9 cellular contexts compared by ENCODE assay signal in genomic region chr1:188782220-188782841, GRCh38.
DNase-seq lines count a peak whose midpoint lies in the region; ATAC-seq and TF ChIP-seq lines count a peak whose summit lies in the region.
"Had no signal": no experiment of that assay in that cellular context is flagged by ENCODE, and none has a peak within 500 bp of the region (broad histone marks: within the 10 kb centered on the region; RNA-seq: fewer than 3 reads in every experiment).

No MANE protein-coding gene starts in this region.

- TF ChIP-seq EP300 in ovary (IDR thresholded peaks at IDR 0.05): no peak

- no peak overlapping the region for H3K27ac ChIP-seq in ovary
- H3K27ac ChIP-seq: SK-N-MC had no signal

- TF ChIP-seq CTCF in Calu3 (IDR thresholded peaks at IDR 0.05; ENCODE audit: unreplicated experiment): peak; percentile 86
- no peak for TF ChIP-seq CTCF in ovary (IDR thresholded peaks at IDR 0.05)

- H3K4me1 Mint-ChIP-seq in Calu3 (ENCODE audit: low read depth, unreplicated experiment): no peaks in the 10 kb centered on the region

- CTCF ChIA-PET in Calu3 (lab: Charles Lee): interaction anchor here (0.6 to 1.8 kb wide), 10 partner anchors 11 to 1654 kb away, joined by 3 to 21 read pairs (median 5); no protein-coding TSS in a partner anchor

- no peak overlapping the region for H3K4me3 ChIP-seq in ovary
- H3K4me3 ChIP-seq: SK-N-MC had no signal

- intact Hi-C loops in Calu3 (cut with micrococcal nuclease; ENCODE audit: unreplicated experiment) (loop anchor here (1.0 to 5.0 kb wide), 4 partner anchors 156 to 1538 kb away; no protein-coding TSS in a partner anchor), ovary (cut with DNase I) (no loop called here)

- H3K4me1 ChIP-seq in ovary (ENCODE audit: insufficient read depth): no peaks in the 10 kb centered on the region

- TF ChIP-seq POLR2A in ovary (IDR thresholded peaks at IDR 0.05): no peak

- H3K27me3 Mint-ChIP-seq in Calu3 (ENCODE audit: unreplicated experiment): no peaks in the 10 kb centered on the region

- DNase-seq in Calu3 (peak; percentile 58), GM19240 (ENCODE audit: insufficient read length, low spot score) (peak; percentile 8), NCI-H82 (lab: John Stamatoyannopoulos, UW) (peak; percentile 84), ecto neural progenitor cell (ENCODE audit: low spot score) (peak; percentile 52), renal cortical epithelial cell (ENCODE audit: low read depth) (peak; percentile 65), NCI-H446 treated with DMSO at 0.1 percent for 48 hours (lab: John Stamatoyannopoulos, UW) (no peak), ovary (no peak)

- H3K36me3 ChIP-seq in ovary: no peaks in the 10 kb centered on the region

- H3K9me3 Mint-ChIP-seq in Calu3 (ENCODE audit: low read depth, unreplicated experiment): no peaks in the 10 kb centered on the region

- no peaks in the 10 kb centered on the region for H3K27me3 ChIP-seq in ovary

- 66 to 74% (median 73%) methylated on average over 6 of the region's 6 CpGs for WGBS in ovary, 3 donors

- H3K27ac Mint-ChIP-seq in Calu3 (ENCODE audit: unreplicated experiment): no peak overlapping the region

- no TSS peak for BruUV-seq in Calu3 (replicated peaks; lab: Mats Ljungman, UMichigan)

- H3K4me3 Mint-ChIP-seq in Calu3 (ENCODE audit: low read depth, unreplicated experiment): no peak overlapping the region

- peak; percentile 98 for ATAC-seq in HG03159 (IDR thresholded peaks at IDR 0.05; ENCODE audit: unreplicated experiment)

- no peaks in the 10 kb centered on the region for H3K9me3 ChIP-seq in ovary

- H3K36me3 Mint-ChIP-seq in Calu3 (ENCODE audit: insufficient read depth, unreplicated experiment): no peaks in the 10 kb centered on the region

Comparison
In these comparisons a context has a peak if more than half of its experiments do, and no peak if none do; other contexts are left out.
1. DNase-seq: peak in Calu3 (single experiment), GM19240 (single experiment), NCI-H82 (single experiment), ecto neural progenitor cell (single experiment) and renal cortical epithelial cell (single experiment); none in NCI-H446 treated with DMSO at 0.1 percent for 48 hours (single experiment) and ovary (0 of 5).